In the genomic region with DNA sequence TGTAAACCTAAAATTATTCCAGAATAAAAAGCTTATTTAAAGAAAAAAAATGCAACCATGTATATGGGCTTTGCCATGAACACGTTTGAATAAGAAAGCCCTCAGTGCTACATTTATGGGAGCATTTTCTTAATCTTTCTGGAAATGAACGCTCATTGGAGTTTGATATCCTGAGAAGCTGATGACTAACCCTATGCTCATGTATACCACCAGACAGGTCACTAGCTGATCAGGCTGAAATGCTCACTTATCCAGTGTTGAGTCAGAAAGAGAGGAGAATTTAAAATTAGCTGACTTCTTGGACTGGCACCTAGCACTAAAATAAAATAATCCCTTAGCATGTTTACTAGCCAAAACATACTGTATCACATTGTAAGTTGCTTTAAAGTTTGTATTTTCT, we compare ENCODE assay signal across 19 cellular contexts.
DNase-seq lines count a peak whose midpoint lies in the region; ATAC-seq, FAIRE-seq and TF ChIP-seq lines count a peak whose summit lies in the region.
"Had no signal": no experiment of that assay in that cellular context is flagged by ENCODE, and none has a peak within 500 bp of the region (broad histone marks: within the 10 kb centered on the region; RNA-seq: fewer than 3 reads in every experiment).

No MANE protein-coding gene starts in this region.

- no peaks in the 10 kb centered on the region for H3K9me3 ChIP-seq in MG63

- TF ChIP-seq POLR2A in GM12892 (IDR thresholded peaks at IDR 0.05; ENCODE audit: low read depth, low read length) = no peak

- FAIRE-seq in GM12892 (lab: Jason Lieb, UNC) = no peak

- DNase-seq in Daoy (ENCODE audit: low read depth) (peak; percentile 69), MG63 (peak; percentile 13), choroid plexus epithelial cell (ENCODE audit: low read depth) (peak; percentile 9), non-pigmented ciliary epithelial cell (ENCODE audit: low read depth) (peak; percentile 36), islet precursor cell (no peak), GM12892 (ENCODE audit: insufficient read length) (no peak), NCI-H128 (lab: John Stamatoyannopoulos, UW; ENCODE audit: unreplicated experiment) (no peak)
- DNase-seq: activated CD8-positive, alpha-beta memory T cell treated with anti-CD3 and anti-CD28 coated beads for 24 hours; C1 segment of cervical spinal cord; DND-41; left cardiac atrium; NCI-H1930; NCI-H510A treated with DMSO at 0.1 percent for 48 hours; SW 1271; WERI-Rb-1 had no signal

- no peaks in the 10 kb centered on the region for H3K36me3 ChIP-seq in MG63
- H3K36me3 ChIP-seq: WERI-Rb-1 had no signal

- no peak for TF ChIP-seq CTCF in choroid plexus epithelial cell (conservative IDR thresholded peaks at IDR 0.05; ENCODE audit: low read depth, low read length)

- ATAC-seq in GM19023 (IDR thresholded peaks at IDR 0.05; ENCODE audit: unreplicated experiment) = no peak
- ATAC-seq: GM12878; stimulated activated memory B cell treated with anti-CD40 and anti-IgM and Interleukin-4, amounts not matched to agents 10 μg/mL and 1 μg/mL and 100 μg/mL, for 72 hours had no signal

- H3K4me3 ChIP-seq in MG63 (no peak overlapping the region), choroid plexus epithelial cell (ENCODE audit: low read depth, low read length) (no peak overlapping the region)
- H3K4me3 ChIP-seq: GM12878, skin epidermis had no signal

- no peaks in the 10 kb centered on the region for H3K27me3 ChIP-seq in MG63

Comparison
In these comparisons a context has a peak if more than half of its experiments do, and no peak if none do; other contexts are left out.
1. DNase-seq: peak in Daoy (single experiment), MG63 (single experiment), choroid plexus epithelial cell (single experiment) and non-pigmented ciliary epithelial cell (single experiment); none in islet precursor cell (single experiment), GM12892 (single experiment) and NCI-H128 (single experiment).